In genomic region chr1:228109073-228109961, GRCh38 we compare ENCODE assay signal across 8 cellular contexts. TPM values are rescaled to one million over a fixed set of nuclear protein-coding genes. Genes with fewer than 3 reads are reported as not detected.
A peak's percentile ranks its signal among the peaks of the same experiment; 100 is the strongest.
DNase-seq lines count a peak whose midpoint lies in the region; TF ChIP-seq lines count a peak whose summit lies in the region.

Gene MRPL55, minus strand, starts transcription at chr1:228109299. Its CDS starts 1,039 bp downstream, at chr1:228108260.

- DNase-seq in CMK (ENCODE audit: low read depth) (peak; percentile 96), GM20000 (ENCODE audit: low spot score) (peak; percentile 96), HT-29 (ENCODE audit: low spot score) (peak; percentile 96), medulla oblongata (ENCODE audit: extremely low spot score) (peak; percentile 99)
- DNase-seq in NK-92 treated with Interleukin-12 subunit alpha and Interleukin-12 subunit beta, amount 100 ng/mL, for 24 hours (lab: John Stamatoyannopoulos, UW): peak; percentile 94
- peak; percentile 100 for DNase-seq in activated CD8-positive, alpha-beta memory T cell treated with anti-CD3 and anti-CD28 coated beads for 24 hours
- DNase-seq in effector CD8-positive, alpha-beta T cell (lab: John Stamatoyannopoulos, UW): peak; percentile 98
- peak; percentile 95 for DNase-seq in stimulated activated CD8-positive, alpha-beta memory T cell treated with anti-CD3 and anti-CD28 coated beads, Interleukin-12 subunit alpha, Interleukin-12 subunit beta, amount 100 ng/mL, for 1 hour (ENCODE audit: low read depth)

- TF ChIP-seq CTCF in GM20000 (IDR thresholded peaks at IDR 0.05; ENCODE audit: extremely low read depth, missing control alignments): no peak

RNA-seq across cellular contexts. Expression of gene MRPL55, which starts in this region (rescaled TPM):
- 158 and 201 TPM in 2 replicates for total RNA-seq in HT-29 (2014; rRNA removed; shearing (Covaris generic))

Comparison
In these comparisons a context has a peak if more than half of its experiments do, and no peak if none do; other contexts are left out.
1. Peak in every context shown above with its lines: DNase-seq.